ENCODE assay signal across 7 cellular contexts in the genomic region with DNA sequence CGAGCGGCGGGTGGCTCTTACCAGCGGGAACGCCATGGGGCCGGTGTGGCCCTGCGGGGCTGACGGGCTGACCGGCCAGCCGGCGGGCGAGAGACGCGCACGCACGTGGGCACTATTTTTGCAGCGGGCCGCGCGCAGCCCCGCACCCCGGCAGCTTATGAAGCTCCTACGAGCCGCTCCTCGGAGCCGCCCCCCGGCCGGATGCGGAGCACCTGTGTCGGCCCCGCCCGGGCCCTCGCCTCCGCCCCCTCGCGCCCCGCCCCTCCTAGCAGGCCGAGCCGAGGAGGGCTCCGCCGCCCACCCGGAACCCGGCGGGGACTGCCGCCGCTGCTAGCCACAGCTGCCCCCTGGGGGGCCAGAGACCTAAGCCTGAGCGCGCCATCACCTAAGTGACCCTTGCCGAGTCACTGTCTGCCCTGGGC. TPM values are rescaled to one million over a fixed set of nuclear protein-coding genes. Genes with fewer than 3 reads are reported as not detected.
A peak's percentile ranks its signal among the peaks of the same experiment; 100 is the strongest.
DNase-seq lines count a peak whose midpoint lies in the region; ATAC-seq and TF ChIP-seq lines count a peak whose summit lies in the region.

No MANE protein-coding gene starts in this region.

- peaks cover 0 to 4% of the 10 kb centered on the region in 2 donors for H3K9me3 ChIP-seq in esophagus (ENCODE audit: control insufficient read depth in 2 of 2, insufficient read depth in 1 of 2, low read depth in 1 of 2, low read length in 1 of 2)

- peak; percentile 46 for DNase-seq in activated CD4-positive, alpha-beta memory T cell treated with anti-CD3 and anti-CD28 coated beads for 36 hours
- DNase-seq in osteocyte (ENCODE audit: extremely low spot score, unreplicated experiment) = no peak
- no peak for DNase-seq in type B pancreatic cell (ENCODE audit: extremely low spot score, unreplicated experiment)
- no peak for DNase-seq in inferior parietal cortex (ENCODE audit: extremely low spot score)
- DNase-seq in NCI-H1417 treated with DMSO at 0.1 percent for 48 hours (lab: John Stamatoyannopoulos, UW) = no peak

- POLR2A ChIA-PET in activated CD4-positive, alpha-beta memory T cell treated with anti-CD3 and anti-CD28 coated beads for 36 hours (lab: Charles Lee) = no interaction called here

- peaks cover 9% of the 10 kb centered on the region for H3K4me1 Mint-ChIP-seq in activated CD4-positive, alpha-beta memory T cell treated with anti-CD3 and anti-CD28 coated beads for 36 hours (ENCODE audit: low read depth)
- peaks cover 5% of the 10 kb centered on the region for H3K4me1 Mint-ChIP-seq in osteocyte (ENCODE audit: unreplicated experiment)
- H3K4me1 Mint-ChIP-seq in type B pancreatic cell (ENCODE audit: unreplicated experiment) = no peaks in the 10 kb centered on the region

- H3K27me3 Mint-ChIP-seq in activated CD4-positive, alpha-beta memory T cell treated with anti-CD3 and anti-CD28 coated beads for 36 hours = peaks cover 43% of the 10 kb centered on the region
- peaks cover 52% of the 10 kb centered on the region for H3K27me3 Mint-ChIP-seq in osteocyte (ENCODE audit: unreplicated experiment)
- H3K27me3 Mint-ChIP-seq in type B pancreatic cell = peaks cover 83% of the 10 kb centered on the region

- no peak overlapping the region for H3K27ac ChIP-seq in esophagus (ENCODE audit: low read depth in 2 of 2, low read length in 1 of 2)

- H3K27ac Mint-ChIP-seq in activated CD4-positive, alpha-beta memory T cell treated with anti-CD3 and anti-CD28 coated beads for 36 hours = no peak overlapping the region
- no peak overlapping the region for H3K27ac Mint-ChIP-seq in osteocyte (ENCODE audit: unreplicated experiment)
- H3K27ac Mint-ChIP-seq in type B pancreatic cell = no peak overlapping the region

- H3K36me3 Mint-ChIP-seq in activated CD4-positive, alpha-beta memory T cell treated with anti-CD3 and anti-CD28 coated beads for 36 hours = no peaks in the 10 kb centered on the region
- H3K36me3 Mint-ChIP-seq in osteocyte (ENCODE audit: unreplicated experiment) = no peaks in the 10 kb centered on the region
- H3K36me3 Mint-ChIP-seq in type B pancreatic cell = no peaks in the 10 kb centered on the region

- intact Hi-C loops in activated CD4-positive, alpha-beta memory T cell treated with anti-CD3 and anti-CD28 coated beads for 36 hours (cut with micrococcal nuclease) = no loop called here

- TF ChIP-seq CTCF in osteocyte (IDR thresholded peaks at IDR 0.05) (no peak), type B pancreatic cell (conservative IDR thresholded peaks at IDR 0.05) (no peak)

- peaks cover 6 to 12% of the 10 kb centered on the region in 2 donors for H3K27me3 ChIP-seq in esophagus (ENCODE audit: control insufficient read depth in 1 of 2, insufficient read depth in 2 of 2, low read length in 2 of 2)

- peak overlapping the region; percentile 38 to 50 for H3K4me3 ChIP-seq in esophagus (ENCODE audit: low read depth in 1 of 2, low read length in 2 of 2)

- no peaks in the 10 kb centered on the region for H3K9me3 Mint-ChIP-seq in activated CD4-positive, alpha-beta memory T cell treated with anti-CD3 and anti-CD28 coated beads for 36 hours
- H3K9me3 Mint-ChIP-seq in osteocyte (ENCODE audit: unreplicated experiment) = no peaks in the 10 kb centered on the region
- no peaks in the 10 kb centered on the region for H3K9me3 Mint-ChIP-seq in type B pancreatic cell

- no peaks in the 10 kb centered on the region for H3K36me3 ChIP-seq in esophagus (ENCODE audit: control insufficient read depth in 2 of 2, insufficient read depth in 2 of 2, low read length in 1 of 2)

- no peak overlapping the region for H3K4me3 Mint-ChIP-seq in activated CD4-positive, alpha-beta memory T cell treated with anti-CD3 and anti-CD28 coated beads for 36 hours
- H3K4me3 Mint-ChIP-seq in osteocyte (ENCODE audit: unreplicated experiment) (peak overlapping the region; percentile 64), type B pancreatic cell (peak overlapping the region; percentile 66)

- ATAC-seq in HG02759 (IDR thresholded peaks at IDR 0.05; ENCODE audit: unreplicated experiment) = peak; percentile 55

- H3K4me1 ChIP-seq in esophagus (ENCODE audit: control insufficient read depth in 2 of 2, insufficient read depth in 2 of 2, low read length in 1 of 2) = peaks cover 7 to 10% of the 10 kb centered on the region in 2 donors

- CTCF ChIA-PET in activated CD4-positive, alpha-beta memory T cell treated with anti-CD3 and anti-CD28 coated beads for 36 hours (lab: Charles Lee) = interaction anchor here (1.2 kb wide), 1 partner anchor 117 kb away, joined by 4 read pairs; no protein-coding TSS in a partner anchor

- 2 to 3% methylated on average over 22 to 49 of the region's 49 CpGs for WGBS in esophagus, 2 donors

RNA-seq across cellular contexts. Expression of gene CPEB1, which starts 0.7 kb away (rescaled TPM):
- total RNA-seq in activated CD4-positive, alpha-beta memory T cell treated with anti-CD3 and anti-CD28 coated beads for 36 hours = under 1 TPM; 0.07 to 0.21 TPM
- under 1 TPM; 0.41 to 0.79 TPM for polyA plus RNA-seq in esophagus
- 0.13 and 0.65 TPM in 2 replicates for total RNA-seq in osteocyte
- 1.6 and 1.8 TPM in 2 replicates for total RNA-seq in type B pancreatic cell (ENCODE audit: low replicate concordance)
